18 cellular contexts compared by ENCODE assay signal in the genomic region with DNA sequence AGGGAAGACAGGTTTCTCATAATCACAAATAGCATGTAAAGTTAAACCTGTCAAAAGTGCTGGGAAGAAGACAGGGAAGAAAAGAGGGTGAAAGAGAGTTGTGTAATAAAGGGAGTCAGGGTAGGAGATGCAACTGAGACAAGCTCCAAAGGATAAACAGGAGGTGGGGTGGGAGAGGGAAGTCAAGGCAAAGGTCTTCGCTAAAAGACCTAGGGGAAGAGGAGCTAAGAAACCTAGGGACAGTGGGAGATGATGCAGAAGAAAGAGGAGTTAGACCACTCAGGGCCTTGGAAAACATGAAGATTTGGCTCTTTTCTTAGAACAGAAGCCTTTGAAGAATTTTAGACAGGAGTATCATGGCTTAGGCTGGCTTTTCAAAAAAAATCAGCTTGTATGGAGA.
"Had no signal": no experiment of that assay in that cellular context is flagged by ENCODE, and none has a peak within 500 bp of the region (broad histone marks: within the 10 kb centered on the region; RNA-seq: fewer than 3 reads in every experiment).

No MANE protein-coding gene starts in this region.

- H3K4me3 Mint-ChIP-seq: activated CD4-positive, alpha-beta memory T cell treated with anti-CD3 and anti-CD28 coated beads, Interleukin-2, amount 10 ng/mL, durations not matched to agents 7 days and 5 days; natural killer cell; T-helper 17 cell had no signal

- H3K27ac ChIP-seq: dorsolateral prefrontal cortex, foreskin keratinocyte, hepatocyte, spleen, tibial artery, VCaP had no signal

- H3K27ac Mint-ChIP-seq: activated CD4-positive, alpha-beta memory T cell treated with anti-CD3 and anti-CD28 coated beads, Interleukin-2, amount 10 ng/mL, durations not matched to agents 7 days and 5 days; T-helper 17 cell had no signal

- H3K36me3 Mint-ChIP-seq: natural killer cell had no signal

- DNase-seq: activated CD4-positive, alpha-beta memory T cell treated with anti-CD3 and anti-CD28 coated beads, Interleukin-2, amount 10 ng/mL, durations not matched to agents 7 days and 5 days; activated CD4-positive, alpha-beta T cell treated with anti-CD3 and anti-CD28 coated beads for 1 hour; activated gamma-delta T cell; anterior cingulate cortex; caudate nucleus; dorsolateral prefrontal cortex; foreskin keratinocyte; mesendoderm; natural killer cell; spleen; stimulated activated CD8-positive, alpha-beta memory T cell treated with anti-CD3 and anti-CD28 coated beads, Interleukin-4, amount 100 ng/mL, for 48 hours; stimulated activated naive CD8-positive, alpha-beta T cell treated with anti-CD3 and anti-CD28 coated beads, Interleukin-15, Interleukin-2, amounts not matched to agents 100 U/mL and 50 U/mL, for 24 hours; substantia nigra; T-helper 17 cell; tibial artery had no signal

- H3K9me3 ChIP-seq: spleen, tibial artery had no signal

- H3K4me3 ChIP-seq: dorsolateral prefrontal cortex, hepatocyte, spleen, tibial artery had no signal

- H3K27me3 Mint-ChIP-seq: activated CD4-positive, alpha-beta memory T cell treated with anti-CD3 and anti-CD28 coated beads, Interleukin-2, amount 10 ng/mL, durations not matched to agents 7 days and 5 days; T-helper 17 cell had no signal

- H3K9me3 Mint-ChIP-seq: activated CD4-positive, alpha-beta memory T cell treated with anti-CD3 and anti-CD28 coated beads, Interleukin-2, amount 10 ng/mL, durations not matched to agents 7 days and 5 days; brain; natural killer cell had no signal

- H3K4me1 ChIP-seq: foreskin keratinocyte had no signal

- ATAC-seq: foreskin keratinocyte; natural killer cell; stimulated activated naive CD8-positive, alpha-beta T cell treated with anti-CD3 and anti-CD28 coated beads, Interleukin-15, Interleukin-2, amounts not matched to agents 100 U/mL and 50 U/mL, for 24 hours; T-helper 17 cell had no signal

- H3K27me3 ChIP-seq: dorsolateral prefrontal cortex, foreskin keratinocyte, hepatocyte, spleen, tibial artery had no signal
